ENCODE assay signal across 10 cellular contexts in genomic region chr16:84832488-84833141, GRCh38. TPM values are rescaled to one million over a fixed set of nuclear protein-coding genes. Genes with fewer than 3 reads are reported as not detected.
A peak's percentile ranks its signal among the peaks of the same experiment; 100 is the strongest.
DNase-seq lines count a peak whose midpoint lies in the region; ATAC-seq and TF ChIP-seq lines count a peak whose summit lies in the region.
"Had no signal": no experiment of that assay in that cellular context is flagged by ENCODE, and none has a peak within 500 bp of the region (broad histone marks: within the 10 kb centered on the region; RNA-seq: fewer than 3 reads in every experiment).

No MANE protein-coding gene starts in this region.

- POLR2A ChIA-PET in BJ (lab: Charles Lee), result interaction anchor here (0.7 to 1.1 kb wide), 3 partner anchors 9 to 13 kb away, joined by 3 to 6 read pairs (median 4); partner anchors contain the start of gene CRISPLD2

- DNase-seq in BJ (ENCODE audit: low read depth) (peak; percentile 98), left cardiac atrium (peak; percentile 91), prostate gland (ENCODE audit: low spot score) (peak; percentile 38)
- DNase-seq in activated CD4-positive, alpha-beta T cell treated with anti-CD3 and anti-CD28 coated beads, Interleukin-2, amount 50 U/mL, for 4 hours, result no peak
- DNase-seq: CD4-positive, alpha-beta T cell had no signal

- H3K27me3 ChIP-seq in BJ (ENCODE audit: control insufficient read depth, insufficient read depth, low read length) (no peaks in the 10 kb centered on the region), prostate gland (replicated peaks; ENCODE audit: insufficient read depth) (no peaks in the 10 kb centered on the region)

- CTCF ChIA-PET in BJ (lab: Yijun Ruan, JAX), result interaction anchor here (0.7 to 1.5 kb wide), 3 partner anchors 8 to 141 kb away, joined by 3 to 6 read pairs (median 3); no protein-coding TSS in a partner anchor

- intact Hi-C loops in left cardiac atrium (cut with DNase I) (loop anchor here in 1 of 2 donors (10.0 kb wide), 1 partner anchor 82 kb away; no protein-coding TSS in a partner anchor), prostate gland (cut with DNase I) (no loop called here)

- no peak for TF ChIP-seq POLR2A in prostate gland (IDR thresholded peaks at IDR 0.05)

- peaks cover 23% of the 10 kb centered on the region for H3K4me1 ChIP-seq in prostate gland (replicated peaks)

- peak; percentile 74 to 80 for ATAC-seq in left cardiac atrium
- ATAC-seq in SK-N-SH treated with all-trans-retinoic acid at 6 μM for 48 hours, result no peak
- no peak for ATAC-seq in GM19324 (IDR thresholded peaks at IDR 0.05; ENCODE audit: low FRiP score, unreplicated experiment)
- no peak for ATAC-seq in HG03280 (IDR thresholded peaks at IDR 0.05; ENCODE audit: unreplicated experiment)

- TF ChIP-seq CTCF in BJ (IDR thresholded peaks at IDR 0.05; ENCODE audit: insufficient read depth, low read depth, low read length) (no peak), WI38 (IDR thresholded peaks at IDR 0.05; ENCODE audit: low read depth, low read length) (no peak), prostate gland (IDR thresholded peaks at IDR 0.05) (no peak)

- H3K36me3 ChIP-seq in BJ (ENCODE audit: control insufficient read depth, insufficient read depth, low read length), result no peaks in the 10 kb centered on the region; the same call in 1 of the 2 replicates
- no peaks in the 10 kb centered on the region for H3K36me3 ChIP-seq in prostate gland

- peak overlapping the region; percentile 85 for H3K27ac ChIP-seq in prostate gland
- H3K27ac ChIP-seq: VCaP had no signal

- H3K9me3 ChIP-seq in prostate gland, result no peaks in the 10 kb centered on the region

- H3K4me3 ChIP-seq in BJ (ENCODE audit: low read depth, low read length), result peak overlapping the region; percentile 25
- peak overlapping the region; percentile 48 for H3K4me3 ChIP-seq in WI38 (ENCODE audit: low read depth, low read length)
- no peak overlapping the region for H3K4me3 ChIP-seq in prostate gland

- WGBS in prostate gland, result 66% methylated on average over 20 of the region's 20 CpGs

TF ChIP-seq in SK-N-SH treated with all-trans-retinoic acid at 6 μM for 48 hours, 23 proteins besides CTCF, POLR2A, EP300 and RAD21:
- TF ChIP-seq ARNTL (CRISPR knock-in tag; IDR thresholded peaks at IDR 0.05; ENCODE audit: borderline replicate concordance, low read depth) (no peak), ESRRG (CRISPR knock-in tag; IDR thresholded peaks at IDR 0.05) (no peak), OSR1 (CRISPR knock-in tag; IDR thresholded peaks at IDR 0.05) (no peak), TSHZ2 (CRISPR knock-in tag; IDR thresholded peaks at IDR 0.05) (no peak), RARB (CRISPR knock-in tag; IDR thresholded peaks at IDR 0.05) (no peak), ZNF565 (CRISPR knock-in tag; conservative IDR thresholded peaks at IDR 0.05; ENCODE audit: low read depth) (no peak), CSDC2 (CRISPR knock-in tag; IDR thresholded peaks at IDR 0.05) (no peak), PATZ1 (CRISPR knock-in tag; IDR thresholded peaks at IDR 0.05; ENCODE audit: borderline replicate concordance) (no peak), ISL1 (CRISPR knock-in tag; IDR thresholded peaks at IDR 0.05) (no peak), BACH2 (CRISPR knock-in tag; IDR thresholded peaks at IDR 0.05; ENCODE audit: borderline replicate concordance) (no peak), TOX (CRISPR knock-in tag; IDR thresholded peaks at IDR 0.05; ENCODE audit: borderline replicate concordance) (no peak), ZFP30 (CRISPR knock-in tag; IDR thresholded peaks at IDR 0.05) (no peak), POU6F1 (CRISPR knock-in tag; IDR thresholded peaks at IDR 0.05; ENCODE audit: borderline replicate concordance, low read depth) (no peak), GLIS3 (CRISPR knock-in tag; IDR thresholded peaks at IDR 0.05) (no peak), SNAI2 (CRISPR knock-in tag; IDR thresholded peaks at IDR 0.05) (no peak), CSRNP3 (CRISPR knock-in tag; IDR thresholded peaks at IDR 0.05) (no peak), TCF4 (CRISPR knock-in tag; IDR thresholded peaks at IDR 0.05; ENCODE audit: borderline replicate concordance) (no peak), ZNF8 (CRISPR knock-in tag; IDR thresholded peaks at IDR 0.05) (no peak)
- TF ChIP-seq, protein P1, sequence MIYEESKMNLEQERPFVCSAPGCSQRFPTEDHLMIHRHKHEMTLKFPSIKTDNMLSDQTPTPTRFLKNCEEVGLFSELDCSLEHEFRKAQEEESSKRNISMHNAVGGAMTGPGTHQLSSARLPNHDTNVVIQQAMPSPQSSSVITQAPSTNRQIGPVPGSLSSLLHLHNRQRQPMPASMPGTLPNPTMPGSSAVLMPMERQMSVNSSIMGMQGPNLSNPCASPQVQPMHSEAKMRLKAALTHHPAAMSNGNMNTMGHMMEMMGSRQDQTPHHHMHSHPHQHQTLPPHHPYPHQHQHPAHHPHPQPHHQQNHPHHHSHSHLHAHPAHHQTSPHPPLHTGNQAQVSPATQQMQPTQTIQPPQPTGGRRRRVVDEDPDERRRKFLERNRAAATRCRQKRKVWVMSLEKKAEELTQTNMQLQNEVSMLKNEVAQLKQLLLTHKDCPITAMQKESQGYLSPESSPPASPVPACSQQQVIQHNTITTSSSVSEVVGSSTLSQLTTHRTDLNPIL (CRISPR knock-in tag; IDR thresholded peaks at IDR 0.05; ENCODE audit: low read depth), result no peak

RNA-seq across cellular contexts. Expression of gene CRISPLD2, which starts 12.8 kb away (rescaled TPM):
- 109 and 183 TPM in 2 replicates for polyA plus RNA-seq in BJ (2011; rRNA removed)
- polyA minus RNA-seq in BJ (2011; rRNA and poly(A)+ RNA removed), result 126 and 129 TPM in 2 replicates
- total RNA-seq in left cardiac atrium (10 to 100 TPM; 36.1 to 58.3 TPM), prostate gland (100 to 1,000 TPM; 186 to 226 TPM)

Comparison
In these comparisons a context has a peak if more than half of its experiments do, and no peak if none do; other contexts are left out.
1. DNase-seq: peak in BJ (single experiment), left cardiac atrium (single experiment) and prostate gland (single experiment); none in activated CD4-positive, alpha-beta T cell treated with anti-CD3 and anti-CD28 coated beads, Interleukin-2, amount 50 U/mL, for 4 hours (0 of 2).
2. H3K4me3 ChIP-seq: peak in BJ (single experiment) and WI38 (single experiment); none in prostate gland (0 of 2).
3. ATAC-seq: peak in left cardiac atrium (2 of 2); none in SK-N-SH treated with all-trans-retinoic acid at 6 μM for 48 hours (single experiment), GM19324 (single experiment) and HG03280 (single experiment).